In genomic region chr1:202252271-202252670, GRCh38 we compare ENCODE assay signal across 1 cellular context.
TF ChIP-seq lines count a peak whose summit lies in the region.

No MANE protein-coding gene starts in this region.

TF ChIP-seq in HepG2, 621 proteins besides CTCF, POLR2A, EP300 and RAD21 (continued from another document):
- TF ChIP-seq, protein P1, sequence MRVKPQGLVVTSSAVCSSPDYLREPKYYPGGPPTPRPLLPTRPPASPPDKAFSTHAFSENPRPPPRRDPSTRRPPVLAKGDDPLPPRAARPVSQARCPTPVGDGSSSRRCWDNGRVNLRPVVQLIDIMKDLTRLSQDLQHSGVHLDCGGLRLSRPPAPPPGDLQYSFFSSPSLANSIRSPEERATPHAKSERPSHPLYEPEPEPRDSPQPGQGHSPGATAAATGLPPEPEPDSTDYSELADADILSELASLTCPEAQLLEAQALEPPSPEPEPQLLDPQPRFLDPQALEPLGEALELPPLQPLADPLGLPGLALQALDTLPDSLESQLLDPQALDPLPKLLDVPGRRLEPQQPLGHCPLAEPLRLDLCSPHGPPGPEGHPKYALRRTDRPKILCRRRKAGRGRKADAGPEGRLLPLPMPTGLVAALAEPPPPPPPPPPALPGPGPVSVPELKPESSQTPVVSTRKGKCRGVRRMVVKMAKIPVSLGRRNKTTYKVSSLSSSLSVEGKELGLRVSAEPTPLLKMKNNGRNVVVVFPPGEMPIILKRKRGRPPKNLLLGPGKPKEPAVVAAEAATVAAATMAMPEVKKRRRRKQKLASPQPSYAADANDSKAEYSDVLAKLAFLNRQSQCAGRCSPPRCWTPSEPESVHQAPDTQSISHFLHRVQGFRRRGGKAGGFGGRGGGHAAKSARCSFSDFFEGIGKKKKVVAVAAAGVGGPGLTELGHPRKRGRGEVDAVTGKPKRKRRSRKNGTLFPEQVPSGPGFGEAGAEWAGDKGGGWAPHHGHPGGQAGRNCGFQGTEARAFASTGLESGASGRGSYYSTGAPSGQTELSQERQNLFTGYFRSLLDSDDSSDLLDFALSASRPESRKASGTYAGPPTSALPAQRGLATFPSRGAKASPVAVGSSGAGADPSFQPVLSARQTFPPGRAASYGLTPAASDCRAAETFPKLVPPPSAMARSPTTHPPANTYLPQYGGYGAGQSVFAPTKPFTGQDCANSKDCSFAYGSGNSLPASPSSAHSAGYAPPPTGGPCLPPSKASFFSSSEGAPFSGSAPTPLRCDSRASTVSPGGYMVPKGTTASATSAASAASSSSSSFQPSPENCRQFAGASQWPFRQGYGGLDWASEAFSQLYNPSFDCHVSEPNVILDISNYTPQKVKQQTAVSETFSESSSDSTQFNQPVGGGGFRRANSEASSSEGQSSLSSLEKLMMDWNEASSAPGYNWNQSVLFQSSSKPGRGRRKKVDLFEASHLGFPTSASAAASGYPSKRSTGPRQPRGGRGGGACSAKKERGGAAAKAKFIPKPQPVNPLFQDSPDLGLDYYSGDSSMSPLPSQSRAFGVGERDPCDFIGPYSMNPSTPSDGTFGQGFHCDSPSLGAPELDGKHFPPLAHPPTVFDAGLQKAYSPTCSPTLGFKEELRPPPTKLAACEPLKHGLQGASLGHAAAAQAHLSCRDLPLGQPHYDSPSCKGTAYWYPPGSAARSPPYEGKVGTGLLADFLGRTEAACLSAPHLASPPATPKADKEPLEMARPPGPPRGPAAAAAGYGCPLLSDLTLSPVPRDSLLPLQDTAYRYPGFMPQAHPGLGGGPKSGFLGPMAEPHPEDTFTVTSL (CRISPR knock-in tag; IDR thresholded peaks at IDR 0.05; ENCODE audit: borderline replicate concordance): no peak
- TF ChIP-seq ZFP90 (CRISPR knock-in tag; IDR thresholded peaks at IDR 0.05; ENCODE audit: borderline replicate concordance): no peak
TF ChIP-seq in HepG2: peak in this region for 0.
